Comparison of ENCODE assay signal across 8 cellular contexts in the genomic region with DNA sequence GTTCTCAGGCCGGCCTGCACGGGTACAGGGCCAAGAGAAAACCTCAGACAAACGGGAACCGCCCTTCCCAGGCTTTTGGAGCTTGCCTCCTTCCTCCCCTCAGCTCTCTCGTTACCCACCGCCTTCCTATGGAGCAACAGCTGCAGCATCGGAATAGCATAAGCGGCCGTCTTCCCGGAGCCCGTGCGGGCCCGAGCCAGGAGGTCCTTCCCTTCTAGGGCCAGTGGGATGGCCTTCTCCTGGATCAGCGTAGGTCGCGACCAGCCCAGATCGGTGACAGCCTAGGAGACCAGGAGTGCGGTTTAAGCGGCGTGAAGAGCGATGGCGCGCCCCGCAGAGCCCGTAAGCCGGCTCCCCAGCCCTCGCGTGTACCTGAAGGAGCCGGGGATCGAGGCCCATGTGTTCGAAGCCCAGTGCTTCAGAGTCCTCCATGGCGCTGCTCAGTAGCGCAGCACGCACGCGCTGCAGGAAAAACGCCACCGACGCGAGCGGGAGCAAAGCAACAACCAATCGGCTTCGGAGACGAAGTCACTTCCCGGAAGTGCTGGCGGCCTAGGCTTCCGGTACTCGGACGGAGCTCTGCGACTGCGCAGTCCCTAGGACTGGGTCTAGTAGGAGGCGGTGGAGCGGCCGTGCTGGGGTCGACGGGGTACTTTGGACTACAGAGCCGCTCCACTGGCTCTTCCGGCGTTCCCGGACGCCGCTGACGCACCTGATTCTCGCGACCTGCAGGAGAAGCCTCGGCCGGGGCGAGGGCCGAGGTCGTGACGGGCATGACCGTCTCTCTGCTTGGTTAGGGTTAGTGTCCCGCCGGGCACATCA. TPM values are rescaled to one million over a fixed set of nuclear protein-coding genes. Genes with fewer than 3 reads are reported as not detected.
DNase-seq lines count a peak whose midpoint lies in the region; TF ChIP-seq lines count a peak whose summit lies in the region.

A gene with protein sequence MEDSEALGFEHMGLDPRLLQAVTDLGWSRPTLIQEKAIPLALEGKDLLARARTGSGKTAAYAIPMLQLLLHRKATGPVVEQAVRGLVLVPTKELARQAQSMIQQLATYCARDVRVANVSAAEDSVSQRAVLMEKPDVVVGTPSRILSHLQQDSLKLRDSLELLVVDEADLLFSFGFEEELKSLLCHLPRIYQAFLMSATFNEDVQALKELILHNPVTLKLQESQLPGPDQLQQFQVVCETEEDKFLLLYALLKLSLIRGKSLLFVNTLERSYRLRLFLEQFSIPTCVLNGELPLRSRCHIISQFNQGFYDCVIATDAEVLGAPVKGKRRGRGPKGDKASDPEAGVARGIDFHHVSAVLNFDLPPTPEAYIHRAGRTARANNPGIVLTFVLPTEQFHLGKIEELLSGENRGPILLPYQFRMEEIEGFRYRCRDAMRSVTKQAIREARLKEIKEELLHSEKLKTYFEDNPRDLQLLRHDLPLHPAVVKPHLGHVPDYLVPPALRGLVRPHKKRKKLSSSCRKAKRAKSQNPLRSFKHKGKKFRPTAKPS (minus strand): TSS at position 445 of the 822 bp plus-strand sequence. CDS start 13 bp downstream, at position 432.

- H3K23ac ChIP-seq in H9 (ENCODE audit: insufficient read length, low read depth, low read length), result no peak within 1 kb of the TSS

- H2AFZ ChIP-seq in H9 (ENCODE audit: low read length), result no peak within 1 kb of the TSS
- peak within 1 kb of the TSS; percentile 51 for H2AFZ ChIP-seq in neural cell (ENCODE audit: low read depth, low read length)

- H3K27ac Mint-ChIP-seq in H9, result peak within 1 kb of the TSS; percentile 97 to 99 (median 98)

- H2BK15ac ChIP-seq in H9 (ENCODE audit: low read depth, low read length), result no peak within 1 kb of the TSS

- H3K36me3 ChIP-seq in MG63, result peaks cover 73% of the 10 kb centered on the region
- peaks cover 4% of the 10 kb centered on the region for H3K36me3 ChIP-seq in neural cell (ENCODE audit: insufficient read depth, low read length)
- H3K36me3 ChIP-seq in stomach, result peaks cover 47 to 72% (median 65%) of the 10 kb centered on the region in 4 donors

- H3K9ac ChIP-seq in H9 (ENCODE audit: extremely low read depth, insufficient read length, low read length), result peak within 1 kb of the TSS; percentile 84
- H3K9ac ChIP-seq in neural cell (ENCODE audit: low read length), result peak within 1 kb of the TSS; percentile 84

- peak within 1 kb of the TSS; percentile 97 for H3K14ac ChIP-seq in H9 (ENCODE audit: insufficient read depth, low read length)

- no peak within 1 kb of the TSS for H4K8ac ChIP-seq in H9 (replicated peaks; ENCODE audit: insufficient read length, low read depth, low read length)

- peak within 1 kb of the TSS; percentile 95 to 98 for H3K4me3 Mint-ChIP-seq in H9

- H3K79me1 ChIP-seq in H9 (ENCODE audit: insufficient read depth, low read depth, low read length, poor library complexity, severe bottlenecking), result no peaks in the 10 kb centered on the region

- TF ChIP-seq RAD21 in neural cell (conservative IDR thresholded peaks at IDR 0.05), result no peak

- TF ChIP-seq CTCF in H9 (conservative IDR thresholded peaks at IDR 0.05) (no peak), fibroblast of villous mesenchyme (IDR thresholded peaks at IDR 0.05; ENCODE audit: insufficient read depth, low read depth, low read length) (no peak), neural cell (IDR thresholded peaks at IDR 0.05; ENCODE audit: poor library complexity, severe bottlenecking) (no peak), stomach (IDR thresholded peaks at IDR 0.05) (no peak)

- TF ChIP-seq POLR2A in stomach (IDR thresholded peaks at IDR 0.05), result peak in 2 of 4 donors; percentile 10 to 65

- H3K4me2 ChIP-seq in H9 (ENCODE audit: insufficient read depth, insufficient read length, low read length) (peak within 1 kb of the TSS; percentile 69), neural cell (ENCODE audit: low read length) (peak within 1 kb of the TSS; percentile 91)

- peaks cover 17 to 22% of the 10 kb centered on the region in 2 experiments for H3K4me1 Mint-ChIP-seq in H9

- H3K9me3 ChIP-seq in H9 (ENCODE audit: control insufficient read depth, low read depth, low read length), result no peaks in the 10 kb centered on the region
- H3K9me3 ChIP-seq in MG63, result no peaks in the 10 kb centered on the region
- no peaks in the 10 kb centered on the region for H3K9me3 ChIP-seq in neural cell (ENCODE audit: low read length)
- H3K9me3 ChIP-seq in stomach, result no peaks in the 10 kb centered on the region

- H2BK20ac ChIP-seq in H9 (ENCODE audit: low read depth, low read length, poor library complexity, severe bottlenecking), result no peak within 1 kb of the TSS

- peak within 1 kb of the TSS; percentile 100 for H3K4me3 ChIP-seq in MG63
- H3K4me3 ChIP-seq in fibroblast of villous mesenchyme (ENCODE audit: low read depth, low read length), result peak within 1 kb of the TSS; percentile 96
- peak within 1 kb of the TSS; percentile 87 for H3K4me3 ChIP-seq in neural cell (ENCODE audit: low read length)
- H3K4me3 ChIP-seq in stomach, result peak within 1 kb of the TSS; percentile 67 to 93 (median 87)

- H3F3A ChIP-seq in neural cell (ENCODE audit: insufficient read depth, low read length, poor library complexity, severe bottlenecking), result no peaks in the 10 kb centered on the region

- peaks cover 49 to 70% (median 67%) of the 10 kb centered on the region in 3 experiments; a peak in 6 of 7 replicates for H3K36me3 Mint-ChIP-seq in H9 (ENCODE audit: insufficient read depth in 1 of 3, low read depth in 3 of 3)

- peak; percentile 97 for DNase-seq in ELR (ENCODE audit: low read depth)
- DNase-seq in H9, result peak; percentile 96
- peak; percentile 95 for DNase-seq in MG63
- peak; percentile 95 for DNase-seq in SHP77 treated with DMSO at 0.1 percent for 48 hours (lab: John Stamatoyannopoulos, UW)
- DNase-seq in activated effector memory CD4-positive, alpha-beta T cell treated with anti-CD3 and anti-CD28 coated beads, Interleukin-2, amount 50 U/mL, for 16 hours, result peak; percentile 98
- DNase-seq in fibroblast of villous mesenchyme (ENCODE audit: low read depth), result peak; percentile 94
- DNase-seq in stomach, result peak; percentile 96

- H3K4me1 ChIP-seq in H9 (ENCODE audit: insufficient read depth, low read length) (no peaks in the 10 kb centered on the region), stomach (peaks cover 15 to 38% (median 27%) of the 10 kb centered on the region in 4 donors)

- TF ChIP-seq EP300 in neural cell (conservative IDR thresholded peaks at IDR 0.05; ENCODE audit: poor library complexity, severe bottlenecking), result no peak
- TF ChIP-seq EP300 in stomach (IDR thresholded peaks at IDR 0.05), result no peak

- no peaks in the 10 kb centered on the region for H3K9me2 ChIP-seq in neural cell (ENCODE audit: insufficient read depth, low read length)

- no peak within 1 kb of the TSS for H3K4ac ChIP-seq in H9 (ENCODE audit: low read depth, low read length)

- no peaks in the 10 kb centered on the region; the same call in 1 of the 2 replicates for H3K27me3 Mint-ChIP-seq in H9 (ENCODE audit: low read depth)

- WGBS in H9 (ENCODE audit: extremely low coverage, insufficient read length, low lambda C conversion rate), result no CpG with 5 or more reads among the region's 74 CpGs
- 0 to 1% (median 0%) methylated on average over 30 to 74 of the region's 74 CpGs for WGBS in stomach, 5 donors

- H3K23me2 ChIP-seq in H9 (ENCODE audit: insufficient read length, low read depth, low read length, poor library complexity, severe bottlenecking), result peaks cover 9% of the 10 kb centered on the region

- no peak within 1 kb of the TSS for H3K56ac ChIP-seq in H9 (ENCODE audit: insufficient read length, low read depth, low read length)

- H2BK120ac ChIP-seq in H9 (ENCODE audit: low read depth, low read length, poor library complexity, severe bottlenecking), result no peak within 1 kb of the TSS

- intact Hi-C loops in stomach (cut with DNase I; ENCODE audit: low total_unique reads), result no loop called here

- H3K27me3 ChIP-seq in H9 (ENCODE audit: insufficient read depth, low read length) (no peaks in the 10 kb centered on the region), MG63 (no peaks in the 10 kb centered on the region), neural cell (ENCODE audit: insufficient read depth, low read depth, low read length) (no peaks in the 10 kb centered on the region), stomach (no peaks in the 10 kb centered on the region)

- peaks cover 11% of the 10 kb centered on the region; the same call in 1 of the 2 replicates for H3K79me2 ChIP-seq in H9 (ENCODE audit: insufficient read depth, low read length)
- H3K79me2 ChIP-seq in neural cell (replicated peaks; ENCODE audit: insufficient read depth, low read length), result peaks cover 9% of the 10 kb centered on the region

- no peaks in the 10 kb centered on the region for H4K20me1 ChIP-seq in H9 (ENCODE audit: control insufficient read depth, insufficient read depth, insufficient read length)
- no peaks in the 10 kb centered on the region for H4K20me1 ChIP-seq in neural cell (ENCODE audit: insufficient read depth)

- no peak within 1 kb of the TSS for H2BK12ac ChIP-seq in H9 (ENCODE audit: insufficient read length, low read depth, low read length)

- H3T11ph ChIP-seq in H9 (ENCODE audit: low read length), result no peak within 1 kb of the TSS

- H2AK5ac ChIP-seq in H9 (ENCODE audit: insufficient read length, low read length), result no peak within 1 kb of the TSS

- no peak within 1 kb of the TSS for H4K91ac ChIP-seq in H9 (ENCODE audit: insufficient read length, low read depth, low read length)

- no peak within 1 kb of the TSS for H2BK5ac ChIP-seq in H9 (ENCODE audit: insufficient read length, low read length)

- no peaks in the 10 kb centered on the region; a peak in 1 of 5 replicates for H3K9me3 Mint-ChIP-seq in H9

- H3K18ac ChIP-seq in H9 (ENCODE audit: insufficient read length, low read depth, low read length), result peak within 1 kb of the TSS; percentile 92

- H4K5ac ChIP-seq in H9 (ENCODE audit: insufficient read length, low read depth, low read length), result no peak within 1 kb of the TSS

- no peak within 1 kb of the TSS for H3K27ac ChIP-seq in H9 (ENCODE audit: insufficient read length, low read depth, low read length)
- peak within 1 kb of the TSS; percentile 76 for H3K27ac ChIP-seq in neural cell (ENCODE audit: low read length)
- H3K27ac ChIP-seq in stomach, result peak within 1 kb of the TSS; percentile 81 to 93 (median 91)

TF ChIP-seq in neural cell, 6 proteins besides CTCF, POLR2A, EP300 and RAD21 (continues in another document):
- TF ChIP-seq TAF1 (IDR thresholded peaks at IDR 0.05; ENCODE audit: low read depth) (no peak), POLR2AphosphoS5 (IDR thresholded peaks at IDR 0.05) (peak; percentile 87)

RNA-seq across cellular contexts. Expression of the gene that starts here (rescaled TPM):
- total RNA-seq in H9 (2021) (113 and 120 TPM in 2 replicates), fibroblast of villous mesenchyme (44.8 and 57.0 TPM in 2 replicates), stomach (10 to 100 TPM; 35.6 to 95.1 (median 47.4) TPM)
- total RNA-seq in MG63 (2014; rRNA removed; shearing (Covaris generic); ENCODE audit: low replicate concordance), result 92.8 and 155 TPM in 2 replicates
- polyA plus RNA-seq in neural cell (80.6 and 86.6 TPM in 2 replicates), stomach (10 to 100 TPM; 40.9 to 98.7 (median 63.7) TPM)
- polyA minus RNA-seq in neural cell, result 52.0 and 56.2 TPM in 2 replicates
